26 cellular contexts compared by ENCODE assay signal in genomic region chr22:22452211-22452610, GRCh38. TPM values are rescaled to one million over a fixed set of nuclear protein-coding genes. Genes with fewer than 3 reads are reported as not detected.
A peak's percentile ranks its signal among the peaks of the same experiment; 100 is the strongest.
DNase-seq lines count a peak whose midpoint lies in the region; ATAC-seq and TF ChIP-seq lines count a peak whose summit lies in the region.
"Had no signal": no experiment of that assay in that cellular context is flagged by ENCODE, and none has a peak within 500 bp of the region (broad histone marks: within the 10 kb centered on the region; RNA-seq: fewer than 3 reads in every experiment).

No MANE protein-coding gene starts in this region.

- H3K36me3 ChIP-seq in left ventricle myocardium inferior, result no peaks in the 10 kb centered on the region

- H3K4me3 ChIP-seq in left ventricle myocardium inferior, result no peak overlapping the region
- H3K4me3 ChIP-seq: A549, GM23338 had no signal

- no peaks in the 10 kb centered on the region for H3K4me1 ChIP-seq in left ventricle myocardium inferior
- H3K4me1 ChIP-seq: A549 had no signal

- TF ChIP-seq CTCF in left ventricle myocardium inferior (IDR thresholded peaks at IDR 0.05; ENCODE audit: borderline replicate concordance) (no peak), omental fat pad (IDR thresholded peaks at IDR 0.05) (no peak)

- peaks cover 14% of the 10 kb centered on the region for H3K9me3 Mint-ChIP-seq in memory B cell

- no peak overlapping the region for H3K27ac ChIP-seq in left ventricle myocardium inferior (replicated peaks)
- H3K27ac ChIP-seq: A549, KMS-11 had no signal

- no peak overlapping the region for H3K4me3 Mint-ChIP-seq in memory B cell
- H3K4me3 Mint-ChIP-seq: CD4-positive, alpha-beta memory T cell; GM23338; H9; T-helper 17 cell had no signal

- H3K27me3 Mint-ChIP-seq in memory B cell, result no peaks in the 10 kb centered on the region

- ATAC-seq in memory B cell (ENCODE audit: low read depth), result no peak
- no peak for ATAC-seq in omental fat pad (ENCODE audit: low FRiP score)
- ATAC-seq: A549, GM23338, PC-3, SK-N-SH treated with all-trans-retinoic acid at 6 μM for 48 hours, T-helper 17 cell had no signal

- intact Hi-C loops in left ventricle myocardium inferior (cut with micrococcal nuclease), result no loop called here

- H3K36me3 Mint-ChIP-seq in memory B cell, result peaks cover 5% of the 10 kb centered on the region

- peak overlapping the region; percentile 45 for H3K27ac Mint-ChIP-seq in memory B cell
- H3K27ac Mint-ChIP-seq: CD4-positive, alpha-beta memory T cell; GM23338; H9; T-helper 17 cell had no signal

- peak; percentile 36 for DNase-seq in COLO668 (lab: John Stamatoyannopoulos, UW; ENCODE audit: unreplicated experiment)
- peak; percentile 1 for DNase-seq in NCI-H1105 (lab: John Stamatoyannopoulos, UW)
- peak; percentile 51 for DNase-seq in NCI-H69 (lab: John Stamatoyannopoulos, UW)
- no peak for DNase-seq in memory B cell (ENCODE audit: low spot score in 2 of 2)
- DNase-seq in left ventricle myocardium inferior, result no peak
- no peak for DNase-seq in omental fat pad (ENCODE audit: low spot score)
- no peak for DNase-seq in NCI-H446 (lab: John Stamatoyannopoulos, UW)
- DNase-seq: AML-193; C1 segment of cervical spinal cord; Calu3; CD4-positive, alpha-beta memory T cell; DMS153; H9; IMR-90; MM.1S; NCI-H1417 treated with DMSO at 0.1 percent for 48 hours; NCI-H1694 treated with DMSO at 0.1 percent for 48 hours; NCI-H2107; NCI-H526 treated with DMSO at 0.1 percent for 48 hours; NK-92 treated with Interleukin-12 subunit alpha and Interleukin-12 subunit beta, amount 100 ng/mL, for 24 hours; PC-3; T-helper 17 cell had no signal

- peaks cover 95% of the 10 kb centered on the region for H3K27me3 ChIP-seq in left ventricle myocardium inferior (ENCODE audit: low read depth)

- H3K4me1 Mint-ChIP-seq in memory B cell, result peaks cover 22% of the 10 kb centered on the region
- H3K4me1 Mint-ChIP-seq: GM23338, H9, T-helper 17 cell had no signal

- peaks cover 23% of the 10 kb centered on the region for H3K9me3 ChIP-seq in left ventricle myocardium inferior (replicated peaks)

RNA-seq across cellular contexts. Expression of gene ZNF280B, which starts 56.3 kb away (rescaled TPM):
- 0.96 TPM for total RNA-seq in left ventricle myocardium inferior
- total RNA-seq in omental fat pad, result under 1 TPM; 0.09 to 0.32 (median 0.22) TPM

Comparison
In these comparisons a context has a peak if more than half of its experiments do, and no peak if none do; other contexts are left out.
1. DNase-seq: peak in COLO668 (single experiment), NCI-H1105 (single experiment) and NCI-H69 (single experiment); none in memory B cell (0 of 2), left ventricle myocardium inferior (single experiment), omental fat pad (single experiment) and NCI-H446 (0 of 2).